Comparison of ENCODE assay signal across 19 cellular contexts in genomic region chr5:112696786-112697185, GRCh38.
"Had no signal": no experiment of that assay in that cellular context is flagged by ENCODE, and none has a peak within 500 bp of the region (broad histone marks: within the 10 kb centered on the region; RNA-seq: fewer than 3 reads in every experiment).

No MANE protein-coding gene starts in this region.

- H3K4me3 Mint-ChIP-seq: effector memory CD8-positive, alpha-beta T cell; naive thymus-derived CD4-positive, alpha-beta T cell; nephron progenitor cell; stimulated activated memory B cell treated with anti-CD40 and anti-IgM and Interleukin-4, amounts not matched to agents 10 μg/mL and 1 μg/mL and 100 μg/mL, for 72 hours; stimulated activated naive CD8-positive, alpha-beta T cell treated with anti-CD3 and anti-CD28 coated beads, Interleukin-15, Interleukin-2, amounts not matched to agents 100 ng/mL and 50 ng/mL, for 24 hours had no signal

- H3K4me1 Mint-ChIP-seq: naive thymus-derived CD4-positive, alpha-beta T cell had no signal

- H3K9me3 Mint-ChIP-seq: effector memory CD8-positive, alpha-beta T cell; stimulated activated naive CD8-positive, alpha-beta T cell treated with anti-CD3 and anti-CD28 coated beads, Interleukin-15, Interleukin-2, amounts not matched to agents 100 ng/mL and 50 ng/mL, for 24 hours had no signal

- H3K4me1 ChIP-seq: esophagus muscularis mucosa, gastrocnemius medialis, psoas muscle, spleen, tibial artery, upper lobe of right lung had no signal

- H3K27me3 ChIP-seq: esophagus muscularis mucosa, gastrocnemius medialis, spleen, tibial artery, upper lobe of right lung had no signal

- H3K9me3 ChIP-seq: esophagus muscularis mucosa, gastrocnemius medialis, psoas muscle, spleen, tibial artery, upper lobe of right lung had no signal

- H3K4me3 ChIP-seq: esophagus muscularis mucosa, psoas muscle, spleen, tibial artery, upper lobe of right lung had no signal

- ATAC-seq: effector memory CD8-positive, alpha-beta T cell; gastrocnemius medialis; naive thymus-derived CD4-positive, alpha-beta T cell; psoas muscle; sciatic nerve; stimulated activated memory B cell treated with anti-CD40 and anti-IgM and Interleukin-4, amounts not matched to agents 10 μg/mL and 1 μg/mL and 100 μg/mL, for 72 hours; upper lobe of right lung had no signal

- H3K27ac Mint-ChIP-seq: effector memory CD8-positive, alpha-beta T cell; naive thymus-derived CD4-positive, alpha-beta T cell; nephron progenitor cell; stimulated activated memory B cell treated with anti-CD40 and anti-IgM and Interleukin-4, amounts not matched to agents 10 μg/mL and 1 μg/mL and 100 μg/mL, for 72 hours; stimulated activated naive CD8-positive, alpha-beta T cell treated with anti-CD3 and anti-CD28 coated beads, Interleukin-15, Interleukin-2, amounts not matched to agents 100 ng/mL and 50 ng/mL, for 24 hours had no signal

- DNase-seq: effector memory CD8-positive, alpha-beta T cell; gastrocnemius medialis; islet precursor cell; mammary epithelial cell; naive thymus-derived CD4-positive, alpha-beta T cell; nephron progenitor cell; psoas muscle; retina; spleen; stimulated activated CD4-positive, alpha-beta T cell treated with anti-CD3 and anti-CD28 coated beads, Interleukin-15, amount 100 ng/mL, for 24 hours; stimulated activated CD4-positive, alpha-beta T cell treated with anti-CD3 and anti-CD28 coated beads, Interleukin-1b, Interleukin-23, amount 100 ng/mL, for 48 hours; stimulated activated CD4-positive, alpha-beta T cell treated with anti-CD3 and anti-CD28 coated beads, Interleukin-4, amount 100 ng/mL, for 24 hours; tibial artery; upper lobe of right lung had no signal

- H3K27ac ChIP-seq: epithelial cell of prostate, esophagus muscularis mucosa, gastrocnemius medialis, psoas muscle, spleen, tibial artery, upper lobe of right lung had no signal

- H3K36me3 ChIP-seq: esophagus muscularis mucosa, gastrocnemius medialis, spleen, tibial artery, upper lobe of right lung had no signal
